ENCODE assay signal across 26 cellular contexts in genomic region chr19:18768046-18768771, GRCh38. TPM values are rescaled to one million over a fixed set of nuclear protein-coding genes. Genes with fewer than 3 reads are reported as not detected.
A peak's percentile ranks its signal among the peaks of the same experiment; 100 is the strongest.
DNase-seq lines count a peak whose midpoint lies in the region; ATAC-seq and TF ChIP-seq lines count a peak whose summit lies in the region.
"Had no signal": no experiment of that assay in that cellular context is flagged by ENCODE, and none has a peak within 500 bp of the region (broad histone marks: within the 10 kb centered on the region; RNA-seq: fewer than 3 reads in every experiment).

No MANE protein-coding gene starts in this region.

- intact Hi-C loops in gastrocnemius medialis (cut with DNase I; ENCODE audit: low total_unique reads), result no loop called here

- H3K9ac ChIP-seq in smooth muscle cell (ENCODE audit: low read depth), result no peak overlapping the region

- no peaks in the 10 kb centered on the region for H3K36me3 ChIP-seq in smooth muscle cell (ENCODE audit: low read depth)
- H3K36me3 ChIP-seq in gastrocnemius medialis, result no peaks in the 10 kb centered on the region
- H3K36me3 ChIP-seq: pancreas had no signal

- in situ Hi-C loops in gastrocnemius medialis (cut with MboI; ENCODE audit: low sequenced_read_pairs in 4 of 4), result no loop called here

- H3K4me3 ChIP-seq in smooth muscle cell (no peak overlapping the region), gastrocnemius medialis (no peak overlapping the region)
- H3K4me3 ChIP-seq: pancreas, PC-9, SK-N-MC had no signal

- TF ChIP-seq CTCF in RWPE1 (conservative IDR thresholded peaks at IDR 0.05; ENCODE audit: low read depth), result no peak
- TF ChIP-seq CTCF in smooth muscle cell (IDR thresholded peaks at IDR 0.05; ENCODE audit: borderline replicate concordance, insufficient read depth, poor library complexity, severe bottlenecking), result peak; percentile 28
- TF ChIP-seq CTCF in gastrocnemius medialis (IDR thresholded peaks at IDR 0.05 in 4 of 5, conservative IDR thresholded peaks at IDR 0.05 in 1 of 5), result no peak

- H3K4me1 ChIP-seq in smooth muscle cell (ENCODE audit: low read depth), result no peaks in the 10 kb centered on the region
- peaks cover 13 to 24% of the 10 kb centered on the region in 2 donors for H3K4me1 ChIP-seq in gastrocnemius medialis

- H3K27me3 ChIP-seq in smooth muscle cell (ENCODE audit: low read depth) (no peaks in the 10 kb centered on the region), gastrocnemius medialis (no peaks in the 10 kb centered on the region)
- H3K27me3 ChIP-seq: dorsolateral prefrontal cortex, pancreas had no signal

- no peak overlapping the region for H3K4me2 ChIP-seq in smooth muscle cell
- H3K4me2 ChIP-seq: PC-9 had no signal

- WGBS in smooth muscle cell (ENCODE audit: low lambda C conversion rate), result 81% methylated on average over 5 of the region's 30 CpGs

- H3K27ac ChIP-seq in RWPE1 (peak overlapping the region; percentile 5; the same call in 1 of the 2 replicates), smooth muscle cell (ENCODE audit: low read depth) (no peak overlapping the region), gastrocnemius medialis (no peak overlapping the region)
- H3K27ac ChIP-seq: epithelial cell of prostate, pancreas, PC-9, SK-N-MC had no signal

- POLR2A ChIA-PET in RWPE1 (lab: Yijun Ruan, JAX; ENCODE audit: low non-redundant PET), result no interaction called here

- H3F3A ChIP-seq in smooth muscle cell (ENCODE audit: low read depth), result no peaks in the 10 kb centered on the region

- TF ChIP-seq POLR2A in gastrocnemius medialis (IDR thresholded peaks at IDR 0.05), result no peak

- peak; percentile 43 for DNase-seq in NCI-H82 (lab: John Stamatoyannopoulos, UW)
- no peak for DNase-seq in NCI-H82 treated with DMSO at 0.1 percent for 48 hours (lab: John Stamatoyannopoulos, UW; ENCODE audit: unreplicated experiment)
- DNase-seq in RWPE1 (ENCODE audit: low spot score), result no peak
- DNase-seq in iPS-NIHi7 (ENCODE audit: extremely low spot score), result peak; percentile 62
- no peak for DNase-seq in smooth muscle cell (lab: John Stamatoyannopoulos, UW; ENCODE audit: unreplicated experiment)
- DNase-seq in activated CD4-positive, alpha-beta T cell treated with anti-CD3 and anti-CD28 coated beads, Interleukin-2, amount 50 U/mL, for 48 hours, result no peak
- DNase-seq in gastrocnemius medialis, result no peak
- no peak for DNase-seq in NCI-H2107 (lab: John Stamatoyannopoulos, UW)
- DNase-seq: activated CD4-positive, CD25-positive, alpha-beta regulatory T cell; activated CD8-positive, alpha-beta T cell treated with anti-CD3 and anti-CD28 coated beads, Interleukin-2, amount 10 ng/mL, durations not matched to agents 7 days and 5 days; activated naive CD4-positive, alpha-beta T cell; activated T-cell treated with anti-CD3 and anti-CD28 coated beads, Interleukin-2, amount 50 U/mL, for 1 hour; amygdala; C1 segment of cervical spinal cord; dorsolateral prefrontal cortex; foreskin fibroblast; hippocampal formation; islet precursor cell; mammary epithelial cell; NCI-H1092 treated with DMSO at 0.1 percent for 48 hours; NCI-H2081; PC-9; stimulated activated naive CD4-positive, alpha-beta T cell treated with Interleukin-2 at 50 U/mL for 16 hours had no signal

- CTCF ChIA-PET in RWPE1 (lab: Yijun Ruan, JAX), result interaction anchor here (0.6 kb wide), 2 partner anchors 90 to 151 kb away, joined by 3 read pairs; partner anchors contain the start of genes COPE and DDX49

- ATAC-seq in gastrocnemius medialis, result no peak
- ATAC-seq: activated CD8-positive, alpha-beta T cell treated with anti-CD3 and anti-CD28 coated beads, Interleukin-2, amount 10 ng/mL, durations not matched to agents 7 days and 5 days had no signal

- H4K20me1 ChIP-seq in smooth muscle cell (ENCODE audit: low read depth), result no peaks in the 10 kb centered on the region

- no peak overlapping the region for H2AFZ ChIP-seq in smooth muscle cell (ENCODE audit: low read depth)
- H2AFZ ChIP-seq: PC-9 had no signal

- H3K9me3 ChIP-seq in smooth muscle cell (replicated peaks; ENCODE audit: low read depth) (no peaks in the 10 kb centered on the region), gastrocnemius medialis (no peaks in the 10 kb centered on the region)
- H3K9me3 ChIP-seq: pancreas had no signal

- no peaks in the 10 kb centered on the region for H3K79me2 ChIP-seq in smooth muscle cell (ENCODE audit: low read depth)

RNA-seq across cellular contexts. Expression of gene COMP, which starts 22.9 kb away (rescaled TPM):
- total RNA-seq in smooth muscle cell, result 196 and 236 TPM in 2 replicates
- 627 and 901 TPM in 2 replicates for polyA plus RNA-seq in smooth muscle cell
- 10 to 100 TPM in 1 of 4 donors, 1 to 10 TPM in 1, under 1 TPM in 1, not detected in 1; 0.24 to 77.8 (median 1.3) TPM for total RNA-seq in gastrocnemius medialis
- total RNA-seq: activated CD8-positive, alpha-beta T cell treated with anti-CD3 and anti-CD28 coated beads, Interleukin-2, amount 10 ng/mL, durations not matched to agents 7 days and 5 days; PC-9 had no signal
- polyA plus RNA-seq: mammary epithelial cell had no signal

Comparison
In these comparisons a context has a peak if more than half of its experiments do, and no peak if none do; other contexts are left out.
1. DNase-seq: peak in NCI-H82 (single experiment) and iPS-NIHi7 (single experiment); none in NCI-H82 treated with DMSO at 0.1 percent for 48 hours (single experiment), RWPE1 (single experiment), smooth muscle cell (single experiment), activated CD4-positive, alpha-beta T cell treated with anti-CD3 and anti-CD28 coated beads, Interleukin-2, amount 50 U/mL, for 48 hours (0 of 2), gastrocnemius medialis (0 of 2) and NCI-H2107 (single experiment).